20 cellular contexts compared by ENCODE assay signal in the genomic region with DNA sequence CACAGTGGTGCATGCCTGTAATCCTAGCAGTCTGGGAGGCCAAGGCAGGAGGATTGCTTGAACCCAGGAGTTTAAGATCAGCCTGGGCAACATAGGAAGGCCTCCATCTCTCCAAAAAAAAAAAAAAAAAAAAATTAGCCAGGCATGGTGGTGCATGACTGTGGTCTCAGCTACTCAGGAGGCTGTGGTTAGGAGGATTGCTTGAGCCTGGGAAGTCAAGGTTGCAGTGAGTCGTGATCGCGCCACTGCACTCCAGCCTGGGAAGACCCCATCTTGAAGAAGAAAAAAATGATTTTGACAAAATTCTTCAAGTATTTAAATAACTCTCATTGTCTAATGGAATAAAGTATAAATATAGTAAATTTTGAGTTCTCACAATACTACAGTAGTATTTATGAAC.
"Had no signal": no experiment of that assay in that cellular context is flagged by ENCODE, and none has a peak within 500 bp of the region (broad histone marks: within the 10 kb centered on the region; RNA-seq: fewer than 3 reads in every experiment).

No MANE protein-coding gene starts in this region.

- DNase-seq: activated CD4-positive, alpha-beta T cell treated with anti-CD3 and anti-CD28 coated beads, Interleukin-2, amount 10 ng/mL, durations not matched to agents 7 days and 5 days; activated CD4-positive, CD25-positive, alpha-beta regulatory T cell; activated CD8-positive, alpha-beta T cell treated with anti-CD3 and anti-CD28 coated beads, Interleukin-2, amount 10 ng/mL, durations not matched to agents 7 days and 5 days; activated naive CD4-positive, alpha-beta T cell treated with Interleukin-2 at 50 U/mL for 16 hours; activated naive CD8-positive, alpha-beta T cell treated with anti-CD3 and anti-CD28 coated beads, Interleukin-2, amount 10 ng/mL, durations not matched to agents 7 days and 5 days; activated T-cell treated with anti-CD3 and anti-CD28 coated beads, Interleukin-2, amount 50 U/mL, for 24 hours; brain microvascular endothelial cell; central memory CD4-positive, alpha-beta T cell; endodermal cell; foreskin melanocyte; hypothalamus; kidney; left ventricle myocardium inferior; mammary epithelial cell had no signal

- H3K36me3 ChIP-seq: brain microvascular endothelial cell, left ventricle myocardium inferior, right atrium auricular region, tibial nerve had no signal

- H3K27ac ChIP-seq: brain microvascular endothelial cell, left ventricle myocardium inferior, right atrium auricular region, skin epidermis, tibial nerve had no signal

- H3K4me3 ChIP-seq: left ventricle myocardium inferior, right atrium auricular region, skin epidermis, tibial nerve had no signal

- H3K27me3 ChIP-seq: brain microvascular endothelial cell, right atrium auricular region, tibial nerve had no signal

- H3K4me1 Mint-ChIP-seq: activated CD4-positive, alpha-beta T cell treated with anti-CD3 and anti-CD28 coated beads, Interleukin-2, amount 10 ng/mL, durations not matched to agents 7 days and 5 days; endodermal cell; neural crest cell had no signal

- H3K9me3 Mint-ChIP-seq: activated CD4-positive, alpha-beta T cell treated with anti-CD3 and anti-CD28 coated beads, Interleukin-2, amount 10 ng/mL, durations not matched to agents 7 days and 5 days; activated naive CD8-positive, alpha-beta T cell treated with anti-CD3 and anti-CD28 coated beads, Interleukin-2, amount 10 ng/mL, durations not matched to agents 7 days and 5 days; activated T-cell treated with anti-CD3 and anti-CD28 coated beads, Interleukin-2, amount 50 U/mL, for 24 hours; activated T-helper 2 cell treated with anti-CD3 and anti-CD28 coated beads, Interferon-gamma antibody, Interleukin-2, Interleukin-4, amounts not matched to agents 10 μg/mL and 5 μg/mL and 100 μg/mL, durations not matched to agents 14 hours and 24 hours and 36 hours; neural crest cell; stimulated activated naive CD8-positive, alpha-beta T cell treated with anti-CD3 and anti-CD28 coated beads, Interleukin-15, Interleukin-2, amounts not matched to agents 100 ng/mL and 50 ng/mL, for 24 hours had no signal

- H3K36me3 Mint-ChIP-seq: activated naive CD8-positive, alpha-beta T cell treated with anti-CD3 and anti-CD28 coated beads, Interleukin-2, amount 10 ng/mL, durations not matched to agents 7 days and 5 days had no signal

- H3K27me3 Mint-ChIP-seq: activated CD4-positive, alpha-beta T cell treated with anti-CD3 and anti-CD28 coated beads, Interleukin-2, amount 10 ng/mL, durations not matched to agents 7 days and 5 days; activated T-cell treated with anti-CD3 and anti-CD28 coated beads, Interleukin-2, amount 50 U/mL, for 24 hours; stimulated activated naive CD8-positive, alpha-beta T cell treated with anti-CD3 and anti-CD28 coated beads, Interleukin-15, Interleukin-2, amounts not matched to agents 100 ng/mL and 50 ng/mL, for 24 hours had no signal

- H3K4me3 Mint-ChIP-seq: activated CD4-positive, alpha-beta T cell treated with anti-CD3 and anti-CD28 coated beads, Interleukin-2, amount 10 ng/mL, durations not matched to agents 7 days and 5 days; activated CD8-positive, alpha-beta T cell treated with anti-CD3 and anti-CD28 coated beads, Interleukin-2, amount 10 ng/mL, durations not matched to agents 7 days and 5 days; activated naive CD8-positive, alpha-beta T cell treated with anti-CD3 and anti-CD28 coated beads, Interleukin-2, amount 10 ng/mL, durations not matched to agents 7 days and 5 days; activated T-cell treated with anti-CD3 and anti-CD28 coated beads, Interleukin-2, amount 50 U/mL, for 24 hours; endodermal cell; neural crest cell; stimulated activated naive CD8-positive, alpha-beta T cell treated with anti-CD3 and anti-CD28 coated beads, Interleukin-15, Interleukin-2, amounts not matched to agents 100 ng/mL and 50 ng/mL, for 24 hours had no signal

- H3K4me1 ChIP-seq: left ventricle myocardium inferior, right atrium auricular region, tibial nerve had no signal

- H3K9me3 ChIP-seq: left ventricle myocardium inferior, right atrium auricular region, tibial nerve had no signal

- H3K27ac Mint-ChIP-seq: activated CD4-positive, alpha-beta T cell treated with anti-CD3 and anti-CD28 coated beads, Interleukin-2, amount 10 ng/mL, durations not matched to agents 7 days and 5 days; activated CD8-positive, alpha-beta T cell treated with anti-CD3 and anti-CD28 coated beads, Interleukin-2, amount 10 ng/mL, durations not matched to agents 7 days and 5 days; activated naive CD8-positive, alpha-beta T cell treated with anti-CD3 and anti-CD28 coated beads, Interleukin-2, amount 10 ng/mL, durations not matched to agents 7 days and 5 days; activated T-cell treated with anti-CD3 and anti-CD28 coated beads, Interleukin-2, amount 50 U/mL, for 24 hours; activated T-helper 2 cell treated with anti-CD3 and anti-CD28 coated beads, Interferon-gamma antibody, Interleukin-2, Interleukin-4, amounts not matched to agents 10 μg/mL and 5 μg/mL and 100 μg/mL, durations not matched to agents 14 hours and 24 hours and 36 hours; endodermal cell; stimulated activated naive CD8-positive, alpha-beta T cell treated with anti-CD3 and anti-CD28 coated beads, Interleukin-15, Interleukin-2, amounts not matched to agents 100 ng/mL and 50 ng/mL, for 24 hours had no signal

- ATAC-seq: activated CD8-positive, alpha-beta T cell treated with anti-CD3 and anti-CD28 coated beads, Interleukin-2, amount 10 ng/mL, durations not matched to agents 7 days and 5 days had no signal
